ENCODE assay signal across 8 cellular contexts in genomic region chr2:237512774-237513466, GRCh38. TPM values are rescaled to one million over a fixed set of nuclear protein-coding genes. Genes with fewer than 3 reads are reported as not detected.
A peak's percentile ranks its signal among the peaks of the same experiment; 100 is the strongest.
DNase-seq lines count a peak whose midpoint lies in the region; ATAC-seq and FAIRE-seq lines count a peak whose summit lies in the region.

No MANE protein-coding gene starts in this region.

- in situ Hi-C loops in G401 (cut with HindIII; ENCODE audit: low sequenced_read_pairs) = no loop called here

- peak; percentile 88 for FAIRE-seq in endometrium (lab: Jason Lieb, UNC)

- DNase-seq in G401 (ENCODE audit: low spot score) = peak; percentile 74
- peak in 72 of 76 experiments; percentile 8 to 80 (median 62) for DNase-seq in HUDEP-2 (lab: John Stamatoyannopoulos, UW; ENCODE audit: unreplicated experiment in 76 of 76)
- peak; percentile 68 for DNase-seq in NOMO-1 treated with DMSO at 0.1 percent for 48 hours (lab: John Stamatoyannopoulos, UW; ENCODE audit: unreplicated experiment)
- peak; percentile 90 for DNase-seq in activated CD8-positive, alpha-beta memory T cell treated with anti-CD3 and anti-CD28 coated beads for 24 hours
- DNase-seq in midbrain (lab: John Stamatoyannopoulos, UW) = peak; percentile 77
- peak; percentile 40 to 42 for DNase-seq in stimulated activated CD8-positive, alpha-beta memory T cell treated with anti-CD3 and anti-CD28 coated beads, Interleukin-15, amount 100 ng/mL, for 4 hours (ENCODE audit: low read depth in 2 of 2)

- no peak for ATAC-seq in HG02678 (IDR thresholded peaks at IDR 0.05; ENCODE audit: unreplicated experiment)

RNA-seq across cellular contexts. Expression of gene MLPH, which starts 25.9 kb away (rescaled TPM):
- total RNA-seq in G401 (2014; rRNA removed; shearing (Covaris generic)) = 0.55 and 1.6 TPM in 2 replicates

RNA-seq across cellular contexts. Expression of gene PRLH, which starts 53.5 kb away (rescaled TPM):
- total RNA-seq in G401 (2014; rRNA removed; shearing (Covaris generic)) = not detected in 2 replicates
